8 cellular contexts compared by ENCODE assay signal in genomic region chr16:18801197-18801972, GRCh38. TPM values are rescaled to one million over a fixed set of nuclear protein-coding genes. Genes with fewer than 3 reads are reported as not detected.
DNase-seq lines count a peak whose midpoint lies in the region; ATAC-seq lines count a peak whose summit lies in the region.

Gene ARL6IP1 (minus strand): TSS chr16:18801549. CDS start chr16:18801466, 83 bp downstream.

- peaks cover 32% of the 10 kb centered on the region for H3K36me3 ChIP-seq in BLaER1

- no peaks in the 10 kb centered on the region for H3K9me3 Mint-ChIP-seq in activated CD4-positive, alpha-beta T cell treated with anti-CD3 and anti-CD28 coated beads, Interleukin-2, amount 10 ng/mL, durations not matched to agents 7 days and 5 days

- peak; percentile 75 for DNase-seq in GM19240 (ENCODE audit: insufficient read length, low spot score)
- DNase-seq in NCI-H526 treated with DMSO at 0.1 percent for 48 hours (lab: John Stamatoyannopoulos, UW): peak; percentile 98
- peak; percentile 98 for DNase-seq in activated CD4-positive, alpha-beta T cell treated with anti-CD3 and anti-CD28 coated beads, Interleukin-2, amount 10 ng/mL, durations not matched to agents 7 days and 5 days
- DNase-seq in cortex of kidney (lab: John Stamatoyannopoulos, UW): peak; percentile 81
- peak; percentile 100 for DNase-seq in left kidney (ENCODE audit: low read depth, low spot score)
- DNase-seq in stimulated activated CD4-positive, alpha-beta T cell treated with anti-CD3 and anti-CD28 coated beads, Interleukin-2, amount 100 ng/mL, for 4 hours (ENCODE audit: low read depth): peak; percentile 99

- peak within 1 kb of the TSS; percentile 94 for H3K4me2 ChIP-seq in BLaER1

- ATAC-seq in HG03469 (IDR thresholded peaks at IDR 0.05; ENCODE audit: unreplicated experiment): peak; percentile 85

- peak within 1 kb of the TSS; percentile 95 for H3K27ac ChIP-seq in BLaER1

- CTCF ChIA-PET in activated CD4-positive, alpha-beta T cell treated with anti-CD3 and anti-CD28 coated beads, Interleukin-2, amount 10 ng/mL, durations not matched to agents 7 days and 5 days (lab: Charles Lee): interaction anchor here (0.5 to 7.2 kb wide), 28 partner anchors 11 to 1567 kb away, joined by 3 to 86 read pairs (median 4); partner anchors contain the start of gene RPS15A

- POLR2A ChIA-PET in activated CD4-positive, alpha-beta T cell treated with anti-CD3 and anti-CD28 coated beads, Interleukin-2, amount 10 ng/mL, durations not matched to agents 7 days and 5 days (lab: Charles Lee): interaction anchor here (0.6 to 1.6 kb wide), 6 partner anchors 11 to 266 kb away, joined by 3 to 34 read pairs (median 4); partner anchors contain the start of genes COQ7 and RPS15A

- H3K27ac Mint-ChIP-seq in activated CD4-positive, alpha-beta T cell treated with anti-CD3 and anti-CD28 coated beads, Interleukin-2, amount 10 ng/mL, durations not matched to agents 7 days and 5 days: peak within 1 kb of the TSS; percentile 98

- peak within 1 kb of the TSS; percentile 99 for H3K4me3 Mint-ChIP-seq in activated CD4-positive, alpha-beta T cell treated with anti-CD3 and anti-CD28 coated beads, Interleukin-2, amount 10 ng/mL, durations not matched to agents 7 days and 5 days

- peaks cover 55% of the 10 kb centered on the region for H3K36me3 Mint-ChIP-seq in activated CD4-positive, alpha-beta T cell treated with anti-CD3 and anti-CD28 coated beads, Interleukin-2, amount 10 ng/mL, durations not matched to agents 7 days and 5 days (ENCODE audit: low read depth)

- peaks cover 58% of the 10 kb centered on the region for H3K4me1 ChIP-seq in BLaER1

- peak within 1 kb of the TSS; percentile 92 for H3K4me3 ChIP-seq in BLaER1

- peaks cover 48% of the 10 kb centered on the region for H4K20me1 ChIP-seq in BLaER1

- H3K27me3 ChIP-seq in BLaER1: no peaks in the 10 kb centered on the region

- no peaks in the 10 kb centered on the region for H3K27me3 Mint-ChIP-seq in activated CD4-positive, alpha-beta T cell treated with anti-CD3 and anti-CD28 coated beads, Interleukin-2, amount 10 ng/mL, durations not matched to agents 7 days and 5 days

- H3K9me3 ChIP-seq in BLaER1: peaks cover 5% of the 10 kb centered on the region; the same call in 1 of the 2 replicates

- peak within 1 kb of the TSS; percentile 95 for H3K9ac ChIP-seq in BLaER1

- peaks cover 73% of the 10 kb centered on the region for H3K4me1 Mint-ChIP-seq in activated CD4-positive, alpha-beta T cell treated with anti-CD3 and anti-CD28 coated beads, Interleukin-2, amount 10 ng/mL, durations not matched to agents 7 days and 5 days

RNA-seq across cellular contexts. Expression of gene ARL6IP1, which starts in this region (rescaled TPM):
- total RNA-seq in activated CD4-positive, alpha-beta T cell treated with anti-CD3 and anti-CD28 coated beads, Interleukin-2, amount 10 ng/mL, durations not matched to agents 7 days and 5 days: 100 to 1,000 TPM; 276 to 321 TPM

Comparison
In these comparisons a context has a peak if more than half of its experiments do, and no peak if none do; other contexts are left out.
1. Peak in every context shown above with its lines: DNase-seq, ATAC-seq, H3K4me3 ChIP-seq and H3K27ac ChIP-seq.